Comparison of ENCODE assay signal across 8 cellular contexts in the genomic region with DNA sequence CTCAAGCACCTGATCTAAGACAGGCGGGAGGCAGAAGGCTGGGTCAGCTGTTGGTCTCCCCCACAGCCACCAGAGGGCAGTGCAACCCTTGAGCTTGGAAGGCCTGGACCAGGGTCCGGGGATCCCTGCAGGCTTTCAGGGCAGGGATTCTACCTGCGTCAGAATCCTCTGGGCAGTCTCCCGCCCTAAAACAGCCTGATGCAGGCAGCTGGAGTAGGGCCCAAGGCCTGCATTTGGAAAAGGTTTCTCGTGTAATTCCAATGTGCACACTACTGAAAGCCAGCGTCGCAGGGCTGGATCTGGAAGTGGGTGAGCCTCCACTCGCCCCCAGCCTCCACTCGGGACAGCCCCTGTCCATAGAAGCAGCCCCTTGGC. TPM values are rescaled to one million over a fixed set of nuclear protein-coding genes. Genes with fewer than 3 reads are reported as not detected.
A peak's percentile ranks its signal among the peaks of the same experiment; 100 is the strongest.
DNase-seq lines count a peak whose midpoint lies in the region; ATAC-seq and TF ChIP-seq lines count a peak whose summit lies in the region.

No MANE protein-coding gene starts in this region.

- TF ChIP-seq CTCF in cardiac fibroblast (IDR thresholded peaks at IDR 0.05; ENCODE audit: low read depth, low read length), result peak; percentile 85
- TF ChIP-seq CTCF in kidney epithelial cell (IDR thresholded peaks at IDR 0.05; ENCODE audit: insufficient read depth, low read length, poor library complexity, severe bottlenecking), result peak; percentile 94

- DNase-seq in C1 segment of cervical spinal cord (lab: John Stamatoyannopoulos, UW) (peak in 8 of 14 donors; percentile 26 to 82 (median 39)), NCI-H2081 treated with DMSO at 0.1 percent for 48 hours (lab: John Stamatoyannopoulos, UW) (peak; percentile 0), cardiac fibroblast (ENCODE audit: low read depth in 2 of 2) (peak; percentile 71 to 79), kidney epithelial cell (ENCODE audit: low read depth) (peak; percentile 23)
- peak; percentile 30 to 56 (median 48) for DNase-seq in activated CD4-positive, CD25-positive, alpha-beta regulatory T cell (lab: John Stamatoyannopoulos, UW)
- peak; percentile 55 to 70 for DNase-seq in stimulated activated CD4-positive, alpha-beta T cell treated with anti-CD3 and anti-CD28 coated beads, Interleukin-4, amount 100 ng/mL, for 4 hours

- ATAC-seq in GM21529 (IDR thresholded peaks at IDR 0.05; ENCODE audit: unreplicated experiment) (peak; percentile 61), HG02763 (IDR thresholded peaks at IDR 0.05; ENCODE audit: unreplicated experiment) (no peak)

- no peak overlapping the region for H3K4me3 ChIP-seq in cardiac fibroblast (replicated peaks in 1 of 2; ENCODE audit: low read depth in 2 of 2, low read length in 2 of 2)
- no peak overlapping the region for H3K4me3 ChIP-seq in kidney epithelial cell (ENCODE audit: low read depth, low read length)

- H3K27me3 ChIP-seq in kidney epithelial cell (ENCODE audit: control insufficient read depth, insufficient read depth, low read length), result no peaks in the 10 kb centered on the region

- no peaks in the 10 kb centered on the region for H3K36me3 ChIP-seq in kidney epithelial cell (ENCODE audit: control insufficient read depth, insufficient read depth, low read length)

RNA-seq across cellular contexts. Expression of a gene that starts 31.8 kb away (rescaled TPM):
- 41.5 and 67.8 TPM in 2 replicates for total RNA-seq in kidney epithelial cell

Comparison
In these comparisons a context has a peak if more than half of its experiments do, and no peak if none do; other contexts are left out.
1. DNase-seq: peak in every context shown above with its lines; median percentile 75 in cardiac fibroblast; 62 in stimulated activated CD4-positive, alpha-beta T cell treated with anti-CD3 and anti-CD28 coated beads, Interleukin-4, amount 100 ng/mL, for 4 hours; 48 in activated CD4-positive, CD25-positive, alpha-beta regulatory T cell; 39 in C1 segment of cervical spinal cord; 23 in kidney epithelial cell; 0 in NCI-H2081 treated with DMSO at 0.1 percent for 48 hours.